ENCODE assay signal across 8 cellular contexts in the genomic region with DNA sequence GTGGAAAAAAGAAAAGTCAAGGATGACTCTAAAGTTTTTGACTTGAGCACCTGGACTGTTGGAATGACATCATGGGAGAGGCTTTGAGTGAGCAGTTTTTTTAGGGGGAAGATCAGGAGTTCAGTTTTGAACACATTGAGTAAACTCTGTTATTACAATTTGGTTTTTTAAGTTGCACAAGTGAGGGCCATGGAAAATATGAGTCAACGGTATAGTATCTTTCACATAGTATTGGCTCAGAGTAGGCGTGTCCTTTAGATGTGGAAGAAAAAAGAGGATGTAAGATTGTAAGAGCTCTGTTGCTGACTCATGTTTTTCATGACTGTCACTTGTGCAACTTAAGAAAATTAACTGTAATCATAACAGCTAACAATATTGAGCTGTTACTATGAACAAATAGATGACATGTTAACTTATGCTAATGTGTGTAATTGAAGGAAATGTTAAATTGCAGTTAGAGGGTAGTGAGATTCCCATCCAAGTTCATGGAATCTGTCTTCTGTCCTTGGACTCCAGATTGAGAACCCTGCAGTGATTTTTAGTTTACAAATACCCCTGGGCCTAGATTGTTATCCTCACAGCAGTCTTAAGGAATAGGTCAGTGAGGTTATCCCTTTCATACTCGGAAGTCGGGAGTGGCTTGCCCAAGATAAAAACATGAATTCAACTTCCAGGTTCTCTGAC. TPM values are rescaled to one million over a fixed set of nuclear protein-coding genes. Genes with fewer than 3 reads are reported as not detected.
DNase-seq lines count a peak whose midpoint lies in the region; ATAC-seq and TF ChIP-seq lines count a peak whose summit lies in the region.

No MANE protein-coding gene starts in this region.

- H3K27ac Mint-ChIP-seq in endodermal cell, result no peak overlapping the region

- H3K36me3 ChIP-seq in endodermal cell (ENCODE audit: control insufficient read depth, insufficient read depth, low read length), result no peaks in the 10 kb centered on the region

- DNase-seq in activated CD4-positive, alpha-beta T cell treated with anti-CD3 and anti-CD28 coated beads for 48 hours, result peak; percentile 16
- DNase-seq in activated CD4-positive, alpha-beta T cell treated with anti-CD3 and anti-CD28 coated beads, Interleukin-2, amount 50 U/mL, for 48 hours, result no peak
- DNase-seq in Jurkat, Clone E6-1 (ENCODE audit: low read depth, low spot score), result peak; percentile 61
- no peak for DNase-seq in activated T-cell treated with anti-CD3 and anti-CD28 coated beads, Interleukin-2, amount 50 U/mL, for 4 hours
- DNase-seq in kidney tubule cell (ENCODE audit: low spot score) (peak; percentile 92), NCI-H2107 treated with DMSO at 0.1 percent for 48 hours (lab: John Stamatoyannopoulos, UW; ENCODE audit: unreplicated experiment) (no peak), endodermal cell (no peak)

- H3K27me3 ChIP-seq in endodermal cell (ENCODE audit: control insufficient read depth, insufficient read depth, low read length, poor library complexity, severe bottlenecking), result no peaks in the 10 kb centered on the region

- no peaks in the 10 kb centered on the region for H3K4me1 ChIP-seq in endodermal cell (ENCODE audit: control insufficient read depth, insufficient read depth, low read length)

- peaks cover 9% of the 10 kb centered on the region for H3K9me3 Mint-ChIP-seq in activated T-cell treated with anti-CD3 and anti-CD28 coated beads, Interleukin-2, amount 50 U/mL, for 4 hours
- H3K9me3 Mint-ChIP-seq in endodermal cell, result no peaks in the 10 kb centered on the region

- peak overlapping the region; percentile 17 for H3K4me3 Mint-ChIP-seq in activated T-cell treated with anti-CD3 and anti-CD28 coated beads, Interleukin-2, amount 50 U/mL, for 4 hours
- H3K4me3 Mint-ChIP-seq in endodermal cell, result no peak overlapping the region

- WGBS in endodermal cell (ENCODE audit: insufficient coverage in 1 of 2, insufficient read length in 1 of 2), 2 experiments, result 89 to 95% methylated on average over 4 of the region's 4 CpGs

- no peaks in the 10 kb centered on the region for H3K27me3 Mint-ChIP-seq in activated T-cell treated with anti-CD3 and anti-CD28 coated beads, Interleukin-2, amount 50 U/mL, for 4 hours (ENCODE audit: low read depth)
- H3K27me3 Mint-ChIP-seq in endodermal cell (ENCODE audit: insufficient read depth), result no peaks in the 10 kb centered on the region

- no peaks in the 10 kb centered on the region for H3K36me3 Mint-ChIP-seq in activated T-cell treated with anti-CD3 and anti-CD28 coated beads, Interleukin-2, amount 50 U/mL, for 4 hours (ENCODE audit: insufficient read depth)
- H3K36me3 Mint-ChIP-seq in endodermal cell (ENCODE audit: low read depth), result no peaks in the 10 kb centered on the region

- TF ChIP-seq CTCF in endodermal cell (conservative IDR thresholded peaks at IDR 0.05), result no peak

- H3K4me1 Mint-ChIP-seq in activated T-cell treated with anti-CD3 and anti-CD28 coated beads, Interleukin-2, amount 50 U/mL, for 4 hours (ENCODE audit: low read depth), result peaks cover 39% of the 10 kb centered on the region
- no peaks in the 10 kb centered on the region for H3K4me1 Mint-ChIP-seq in endodermal cell

- no peak overlapping the region for H3K27ac ChIP-seq in endodermal cell (ENCODE audit: low read depth, low read length)

- no peaks in the 10 kb centered on the region for H3K9me3 ChIP-seq in endodermal cell (ENCODE audit: control insufficient read depth, low read length)

- ATAC-seq in GM21786 (IDR thresholded peaks at IDR 0.05; ENCODE audit: unreplicated experiment), result peak; percentile 92
- ATAC-seq in activated T-cell treated with anti-CD3 and anti-CD28 coated beads, Interleukin-2, amount 50 U/mL, for 4 hours, result peak; percentile 95

- H3K4me3 ChIP-seq in Jurkat, Clone E6-1 (ENCODE audit: low read length), result no peak overlapping the region
- H3K4me3 ChIP-seq in endodermal cell (ENCODE audit: low read length), result no peak overlapping the region

- H3K9ac ChIP-seq in endodermal cell (ENCODE audit: extremely low read depth, low read length, poor library complexity, severe bottlenecking), result no peak overlapping the region

RNA-seq across cellular contexts. Expression of a gene that starts 48.1 kb away (rescaled TPM):
- 7.4 TPM for polyA plus RNA-seq in Jurkat, Clone E6-1 (2012; ENCODE audit: insufficient read depth, insufficient read length)
- 10 to 100 TPM; 22.6 to 24.5 (median 23.5) TPM for total RNA-seq in activated T-cell treated with anti-CD3 and anti-CD28 coated beads, Interleukin-2, amount 50 U/mL, for 4 hours
- total RNA-seq in endodermal cell, result 10 to 100 TPM; 66.7 to 81.9 TPM
- 48.3 TPM for polyA plus RNA-seq in endodermal cell (2013, experiment 1 of 2)
- 47.7 TPM for polyA plus RNA-seq in endodermal cell (2013, experiment 2 of 2)

Comparison
In these comparisons a context has a peak if more than half of its experiments do, and no peak if none do; other contexts are left out.
1. DNase-seq: peak in activated CD4-positive, alpha-beta T cell treated with anti-CD3 and anti-CD28 coated beads for 48 hours (single experiment), Jurkat, Clone E6-1 (single experiment) and kidney tubule cell (single experiment); none in activated CD4-positive, alpha-beta T cell treated with anti-CD3 and anti-CD28 coated beads, Interleukin-2, amount 50 U/mL, for 48 hours (0 of 2), activated T-cell treated with anti-CD3 and anti-CD28 coated beads, Interleukin-2, amount 50 U/mL, for 4 hours (single experiment), NCI-H2107 treated with DMSO at 0.1 percent for 48 hours (single experiment) and endodermal cell (single experiment).